In the genomic region with DNA sequence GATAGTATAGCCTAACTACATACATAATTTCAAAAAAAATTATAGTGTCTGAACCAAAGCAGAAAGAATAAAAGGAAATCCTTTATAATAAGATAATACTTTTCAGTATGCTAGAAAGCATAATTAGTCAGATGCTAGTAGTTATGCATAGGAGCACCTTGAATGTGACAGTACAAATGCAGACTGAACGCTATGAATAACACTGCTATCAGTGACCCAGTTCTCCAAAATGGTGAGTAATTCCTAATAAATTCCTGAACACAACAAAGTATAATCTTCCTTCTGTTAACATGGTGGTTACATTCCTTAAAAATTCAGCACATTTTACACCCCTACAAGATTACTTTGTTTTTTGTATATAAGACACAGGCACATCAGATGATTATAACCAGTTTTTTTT, we compare ENCODE assay signal across 17 cellular contexts. TPM values are rescaled to one million over a fixed set of nuclear protein-coding genes. Genes with fewer than 3 reads are reported as not detected.
DNase-seq lines count a peak whose midpoint lies in the region; ATAC-seq and TF ChIP-seq lines count a peak whose summit lies in the region.
"Had no signal": no experiment of that assay in that cellular context is flagged by ENCODE, and none has a peak within 500 bp of the region (broad histone marks: within the 10 kb centered on the region; RNA-seq: fewer than 3 reads in every experiment).

No MANE protein-coding gene starts in this region.

- no peaks in the 10 kb centered on the region for H3K9me3 Mint-ChIP-seq in T-helper 2 cell treated with Interferon-gamma antibody and Interleukin-4, amounts not matched to agents 5 μg/mL and 100 μg/mL, for 36 hours
- no peaks in the 10 kb centered on the region for H3K9me3 Mint-ChIP-seq in activated B cell treated with CpG ODN at 0.5 μM for 24 hours
- H3K9me3 Mint-ChIP-seq in natural killer cell, result no peaks in the 10 kb centered on the region

- POLR2A ChIA-PET in activated B cell treated with CpG ODN at 0.5 μM for 24 hours (lab: Charles Lee), result no interaction called here

- peaks cover 4% of the 10 kb centered on the region for H3K27me3 Mint-ChIP-seq in T-helper 2 cell treated with Interferon-gamma antibody and Interleukin-4, amounts not matched to agents 5 μg/mL and 100 μg/mL, for 36 hours (ENCODE audit: low read depth)
- H3K27me3 Mint-ChIP-seq in activated B cell treated with CpG ODN at 0.5 μM for 24 hours (no peaks in the 10 kb centered on the region), natural killer cell (ENCODE audit: low read depth in 2 of 2) (no peaks in the 10 kb centered on the region)
- H3K27me3 Mint-ChIP-seq: progenitor cell of endocrine pancreas had no signal

- peaks cover 27% of the 10 kb centered on the region for H3K4me1 Mint-ChIP-seq in T-helper 2 cell treated with Interferon-gamma antibody and Interleukin-4, amounts not matched to agents 5 μg/mL and 100 μg/mL, for 36 hours (ENCODE audit: low read depth)
- peaks cover 47% of the 10 kb centered on the region for H3K4me1 Mint-ChIP-seq in activated B cell treated with CpG ODN at 0.5 μM for 24 hours
- H3K4me1 Mint-ChIP-seq in natural killer cell, result peaks cover 40 to 48% of the 10 kb centered on the region in 2 donors

- CTCF ChIA-PET in activated B cell treated with CpG ODN at 0.5 μM for 24 hours (lab: Charles Lee), result no interaction called here

- intact Hi-C loops in activated B cell treated with CpG ODN at 0.5 μM for 24 hours (cut with micrococcal nuclease) (loop anchor here (5.0 to 10.0 kb wide), 3 partner anchors 64 to 1356 kb away; partner anchors contain the start of genes ATP6V0E2 and GBX1), natural killer cell (cut with micrococcal nuclease) (no loop called here)

- TF ChIP-seq CTCF in activated B cell treated with CpG ODN at 0.5 μM for 24 hours (IDR thresholded peaks at IDR 0.05), result no peak
- TF ChIP-seq CTCF in natural killer cell (IDR thresholded peaks at IDR 0.05), result no peak

- DNase-seq in T-helper 2 cell treated with Interferon-gamma antibody and Interleukin-4, amounts not matched to agents 5 μg/mL and 100 μg/mL, for 36 hours (ENCODE audit: low spot score), result no peak
- no peak for DNase-seq in T-helper 2 cell
- peak; percentile 36 for DNase-seq in EH (ENCODE audit: low read depth)
- no peak for DNase-seq in activated B cell treated with CpG ODN at 0.5 μM for 24 hours
- DNase-seq in natural killer cell, result no peak
- DNase-seq in GF-D8 (lab: John Stamatoyannopoulos, UW), result no peak
- no peak for DNase-seq in NCI-H446 treated with DMSO at 0.1 percent for 48 hours (lab: John Stamatoyannopoulos, UW)
- no peak for DNase-seq in NK-92 (lab: John Stamatoyannopoulos, UW; ENCODE audit: unreplicated experiment)
- DNase-seq: 8988T, IMR-90, islet precursor cell, NCI-H1105 treated with DMSO at 0.1 percent for 48 hours, SJCRH30 had no signal

- peak overlapping the region; percentile 29 for H3K4me3 Mint-ChIP-seq in T-helper 2 cell treated with Interferon-gamma antibody and Interleukin-4, amounts not matched to agents 5 μg/mL and 100 μg/mL, for 36 hours
- H3K4me3 Mint-ChIP-seq in activated B cell treated with CpG ODN at 0.5 μM for 24 hours, result peak overlapping the region; percentile 99
- H3K4me3 Mint-ChIP-seq in natural killer cell, result peak overlapping the region; percentile 37

- no peak for ATAC-seq in activated B cell treated with CpG ODN at 0.5 μM for 24 hours (ENCODE audit: low read depth)
- no peak for ATAC-seq in natural killer cell

- peaks cover 16% of the 10 kb centered on the region for H3K36me3 Mint-ChIP-seq in T-helper 2 cell treated with Interferon-gamma antibody and Interleukin-4, amounts not matched to agents 5 μg/mL and 100 μg/mL, for 36 hours (ENCODE audit: low read depth)
- H3K36me3 Mint-ChIP-seq in activated B cell treated with CpG ODN at 0.5 μM for 24 hours (ENCODE audit: low read depth), result peaks cover 25% of the 10 kb centered on the region
- H3K36me3 Mint-ChIP-seq in natural killer cell, result no peaks in the 10 kb centered on the region

- no peak overlapping the region for H3K27ac Mint-ChIP-seq in T-helper 2 cell treated with Interferon-gamma antibody and Interleukin-4, amounts not matched to agents 5 μg/mL and 100 μg/mL, for 36 hours
- H3K27ac Mint-ChIP-seq in activated B cell treated with CpG ODN at 0.5 μM for 24 hours (no peak overlapping the region), natural killer cell (peak overlapping the region in 1 of 2 donors; percentile 98)
- H3K27ac Mint-ChIP-seq: progenitor cell of endocrine pancreas had no signal

RNA-seq across cellular contexts. Expression of gene CHPF2, which starts 1.2 kb away (rescaled TPM):
- total RNA-seq in activated B cell treated with CpG ODN at 0.5 μM for 24 hours (32.4 and 41.2 TPM in 2 replicates), natural killer cell (10 to 100 TPM; 47.0 to 51.6 (median 48.6) TPM)

RNA-seq across cellular contexts. Expression of gene ABCF2, which starts 4.1 kb away (rescaled TPM):
- 47.3 and 52.4 TPM in 2 replicates for total RNA-seq in activated B cell treated with CpG ODN at 0.5 μM for 24 hours
- total RNA-seq in natural killer cell, result 10 to 100 TPM; 12.1 to 26.1 (median 17.6) TPM

RNA-seq across cellular contexts. Expression of gene SMARCD3, which starts 17.4 kb away (rescaled TPM):
- total RNA-seq in activated B cell treated with CpG ODN at 0.5 μM for 24 hours, result not detected in 2 replicates
- total RNA-seq in natural killer cell, result 1 to 10 TPM; 3.1 to 8.7 (median 6.5) TPM

RNA-seq across cellular contexts. Expression of gene H2BK1, which starts 20.8 kb away (rescaled TPM):
- total RNA-seq in activated B cell treated with CpG ODN at 0.5 μM for 24 hours (0.76 and 1.8 TPM in 2 replicates), natural killer cell (1 to 10 TPM in 1 of 3 donors, not detected in 2; 2.5 TPM)
- total RNA-seq: ascending aorta, G401, IMR-90, progenitor cell of endocrine pancreas, SJCRH30, subcutaneous adipose tissue had no signal

RNA-seq across cellular contexts. Expression of gene ASB10, which starts 44.0 kb away (rescaled TPM):
- total RNA-seq in activated B cell treated with CpG ODN at 0.5 μM for 24 hours (not detected in 2 replicates), natural killer cell (not detected)
- total RNA-seq: ascending aorta, G401, IMR-90, progenitor cell of endocrine pancreas, SJCRH30, subcutaneous adipose tissue had no signal

Comparison
In these comparisons a context has a peak if more than half of its experiments do, and no peak if none do; other contexts are left out.
1. H3K4me3 Mint-ChIP-seq: peak in every context shown above with its lines; median percentile 99 in activated B cell treated with CpG ODN at 0.5 μM for 24 hours; 37 in natural killer cell; 29 in T-helper 2 cell treated with Interferon-gamma antibody and Interleukin-4, amounts not matched to agents 5 μg/mL and 100 μg/mL, for 36 hours.